Comparison of ENCODE assay signal across 24 cellular contexts in the genomic region with DNA sequence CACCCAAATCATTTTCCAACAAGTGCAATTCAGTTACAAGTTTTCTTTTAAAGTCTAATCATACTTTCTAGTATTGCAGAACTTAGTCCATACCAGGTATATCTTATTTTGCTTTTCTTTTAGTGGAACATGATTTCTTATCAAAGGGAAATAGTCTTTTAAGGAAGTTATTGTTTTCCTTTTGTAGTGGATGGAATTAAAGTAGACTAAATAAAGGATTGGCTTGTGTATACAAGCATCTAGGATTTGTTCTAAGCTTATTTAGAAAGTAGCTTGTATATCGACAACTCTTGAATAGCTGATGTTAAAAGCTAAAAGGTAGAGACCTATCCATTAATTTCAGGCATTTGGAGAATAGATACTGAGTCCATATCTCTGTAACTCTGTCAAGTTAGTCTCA. TPM values are rescaled to one million over a fixed set of nuclear protein-coding genes. Genes with fewer than 3 reads are reported as not detected.
A peak's percentile ranks its signal among the peaks of the same experiment; 100 is the strongest.
DNase-seq lines count a peak whose midpoint lies in the region; FAIRE-seq and TF ChIP-seq lines count a peak whose summit lies in the region.
"Had no signal": no experiment of that assay in that cellular context is flagged by ENCODE, and none has a peak within 500 bp of the region (broad histone marks: within the 10 kb centered on the region; RNA-seq: fewer than 3 reads in every experiment).

No MANE protein-coding gene starts in this region.

- H3K36me3 ChIP-seq in breast epithelium (no peaks in the 10 kb centered on the region), kidney (ENCODE audit: control insufficient read depth in 1 of 2, insufficient read depth in 2 of 2, low read length in 2 of 2) (no peaks in the 10 kb centered on the region), stomach (no peaks in the 10 kb centered on the region)
- H3K36me3 ChIP-seq: BE2C, ovary had no signal

- FAIRE-seq in kidney (lab: Jason Lieb, UNC): peak; percentile 46

- no peaks in the 10 kb centered on the region for H3K27me3 ChIP-seq in breast epithelium
- no peaks in the 10 kb centered on the region for H3K27me3 ChIP-seq in stomach
- H3K27me3 ChIP-seq: BE2C, ovary had no signal

- H3K9me3 ChIP-seq in breast epithelium: no peaks in the 10 kb centered on the region
- H3K9me3 ChIP-seq in kidney (ENCODE audit: control insufficient read depth in 1 of 2, low read length in 2 of 2): no peaks in the 10 kb centered on the region
- H3K9me3 ChIP-seq in stomach: no peaks in the 10 kb centered on the region
- H3K9me3 ChIP-seq: BE2C, Caco-2, ovary had no signal

- DNase-seq in MCF 10A (ENCODE audit: unreplicated experiment) (no peak), breast epithelium (ENCODE audit: low spot score in 2 of 2) (no peak), chondrocyte (ENCODE audit: low spot score) (no peak), kidney (no peak), stomach (no peak), CD1c-positive myeloid dendritic cell (ENCODE audit: extremely low spot score) (no peak), NCI-H526 (lab: John Stamatoyannopoulos, UW) (no peak), GM13977 (ENCODE audit: low spot score) (no peak)
- DNase-seq: 8988T; activated CD4-positive, alpha-beta T cell treated with anti-CD3 and anti-CD28 coated beads, Interleukin-2, amount 50 U/mL, for 48 hours; activated naive CD4-positive, alpha-beta T cell; aorta; BE2C; Caco-2; naive thymus-derived CD4-positive, alpha-beta T cell; NCI-H1092; NCI-H2081 treated with DMSO at 0.1 percent for 48 hours; NCI-H510A; ovary; stimulated activated CD4-positive, alpha-beta T cell treated with anti-CD3 and anti-CD28 coated beads, Interleukin-1b, Interleukin-23, amount 100 ng/mL, for 48 hours; stimulated activated naive CD8-positive, alpha-beta T cell treated with anti-CD3 and anti-CD28 coated beads, Interleukin-15, Interleukin-2, amounts not matched to agents 100 U/mL and 50 U/mL, for 24 hours; trophoblast cell had no signal

- TF ChIP-seq CTCF in MCF 10A (IDR thresholded peaks at IDR 0.05; ENCODE audit: unreplicated experiment) (no peak), breast epithelium (IDR thresholded peaks at IDR 0.05) (no peak), chondrocyte (IDR thresholded peaks at IDR 0.05) (no peak), kidney (IDR thresholded peaks at IDR 0.05; ENCODE audit: borderline replicate concordance, extremely low read depth, insufficient read depth) (no peak), stomach (IDR thresholded peaks at IDR 0.05) (no peak), GM13977 (IDR thresholded peaks at IDR 0.05; ENCODE audit: extremely low read depth, insufficient read depth, missing control alignments) (no peak)

- in situ Hi-C loops in GM13977 (cut with MboI; ENCODE audit: low pct_unique_long_range_greater_than_20kb, low sequenced_read_pairs, unreplicated experiment): no loop called here

- CTCF ChIA-PET in MCF 10A (lab: Yijun Ruan, JAX): interaction anchor here (0.7 to 2.0 kb wide), 3 partner anchors 12 to 47 kb away, joined by 3 to 23 read pairs (median 3); no protein-coding TSS in a partner anchor

- H3K4me3 Mint-ChIP-seq in MCF 10A (ENCODE audit: unreplicated experiment) (peak overlapping the region; percentile 67), chondrocyte (ENCODE audit: unreplicated experiment) (no peak overlapping the region)
- H3K4me3 Mint-ChIP-seq: naive thymus-derived CD4-positive, alpha-beta T cell had no signal

- H3K9me3 Mint-ChIP-seq in MCF 10A (ENCODE audit: unreplicated experiment): no peaks in the 10 kb centered on the region
- no peaks in the 10 kb centered on the region for H3K9me3 Mint-ChIP-seq in chondrocyte (ENCODE audit: low read depth)
- H3K9me3 Mint-ChIP-seq: naive thymus-derived CD4-positive, alpha-beta T cell had no signal

- 14 to 39% (median 28%) methylated on average over 1 of the region's 1 CpG for WGBS in stomach, 5 donors

- H3K27ac ChIP-seq in breast epithelium (no peak overlapping the region), kidney (ENCODE audit: low read depth in 2 of 2, low read length in 2 of 2) (no peak overlapping the region), stomach (peak overlapping the region in 4 of 5 donors; percentile 24 to 85 (median 61))
- H3K27ac ChIP-seq: ovary, VCaP had no signal

- H3K27ac Mint-ChIP-seq in MCF 10A (ENCODE audit: low read depth, unreplicated experiment): peak overlapping the region; percentile 98
- peak overlapping the region; percentile 84 for H3K27ac Mint-ChIP-seq in chondrocyte (ENCODE audit: unreplicated experiment)
- H3K27ac Mint-ChIP-seq: naive thymus-derived CD4-positive, alpha-beta T cell had no signal

- no peaks in the 10 kb centered on the region for H3K4me1 ChIP-seq in breast epithelium
- H3K4me1 ChIP-seq in kidney (ENCODE audit: control insufficient read depth in 1 of 2, insufficient read depth in 1 of 2, low read depth in 1 of 2, low read length in 2 of 2): peaks cover 3 to 10% of the 10 kb centered on the region in 2 donors
- H3K4me1 ChIP-seq in stomach: peaks cover 14 to 65% (median 37%) of the 10 kb centered on the region in 4 donors
- H3K4me1 ChIP-seq: BE2C had no signal

- no peak overlapping the region for H3K4me3 ChIP-seq in breast epithelium
- H3K4me3 ChIP-seq in kidney (ENCODE audit: low read length in 2 of 2): no peak overlapping the region
- peak overlapping the region in 2 of 4 donors; percentile 14 to 20 for H3K4me3 ChIP-seq in stomach
- H3K4me3 ChIP-seq: lung, ovary had no signal

- intact Hi-C loops in MCF 10A (cut with micrococcal nuclease): loop anchor here (5.0 kb wide), 2 partner anchors 45 kb away; no protein-coding TSS in a partner anchor
- intact Hi-C loops in breast epithelium (cut with DNase I; ENCODE audit: low total_unique reads): no loop called here
- intact Hi-C loops in kidney (cut with DNase I): no loop called here
- intact Hi-C loops in stomach (cut with DNase I; ENCODE audit: low total_unique reads): no loop called here

- no TSS peak for BruUV-seq in MCF 10A (replicated peaks; lab: Mats Ljungman, UMichigan)

- POLR2A ChIA-PET in MCF 10A (lab: Yijun Ruan, JAX): interaction anchor here (0.6 to 8.3 kb wide), 11 partner anchors 12 to 108 kb away, joined by 3 to 165 read pairs (median 5); a partner anchor contains a TSS

- TF ChIP-seq POLR2A in breast epithelium (IDR thresholded peaks at IDR 0.05): no peak
- TF ChIP-seq POLR2A in stomach (IDR thresholded peaks at IDR 0.05): no peak

- H3K36me3 Mint-ChIP-seq in MCF 10A (ENCODE audit: insufficient read depth, unreplicated experiment) (peaks cover 10% of the 10 kb centered on the region), chondrocyte (ENCODE audit: low read depth) (peaks cover 3% of the 10 kb centered on the region)
- H3K36me3 Mint-ChIP-seq: naive thymus-derived CD4-positive, alpha-beta T cell had no signal

- H3K4me1 Mint-ChIP-seq in MCF 10A (ENCODE audit: insufficient read depth, unreplicated experiment) (peaks cover 54% of the 10 kb centered on the region), chondrocyte (ENCODE audit: low read depth) (peaks cover 94% of the 10 kb centered on the region)

- H3K9ac ChIP-seq in kidney (ENCODE audit: low read length in 2 of 2): no peak overlapping the region

- no peak for TF ChIP-seq EP300 in stomach (IDR thresholded peaks at IDR 0.05)

- H3K27me3 Mint-ChIP-seq in MCF 10A (ENCODE audit: insufficient read depth, unreplicated experiment) (no peaks in the 10 kb centered on the region), chondrocyte (ENCODE audit: low read depth) (no peaks in the 10 kb centered on the region)

RNA-seq across cellular contexts. Expression of a gene that starts 14.8 kb away (rescaled TPM):
- total RNA-seq in MCF 10A (2022) (25.4 and 26.8 TPM in 2 replicates), breast epithelium (10 to 100 TPM; 10.4 to 16.0 (median 11.8) TPM), chondrocyte (32.2 to 39.3 TPM (median 33.3 TPM) in 3 replicates), kidney (9.6 TPM), stomach (10 to 100 TPM in 4 of 5 donors, 1 to 10 TPM in 1; 3.6 to 28.5 (median 10.5) TPM)
- polyA plus RNA-seq in kidney (ENCODE audit: insufficient read depth, low read depth, low replicate concordance) (4.1 TPM), stomach (1 to 10 TPM; 3.4 to 8.0 (median 3.7) TPM)

Comparison
In these comparisons a context has a peak if more than half of its experiments do, and no peak if none do; other contexts are left out.
1. H3K27ac ChIP-seq: peak in stomach (4 of 5); none in breast epithelium (0 of 2) and kidney (0 of 2).